8 cellular contexts compared by ENCODE assay signal in genomic region chr5:116947691-116948528, GRCh38.
DNase-seq lines count a peak whose midpoint lies in the region; ATAC-seq and TF ChIP-seq lines count a peak whose summit lies in the region.

No MANE protein-coding gene starts in this region.

- H3K4me3 ChIP-seq in choroid plexus epithelial cell (ENCODE audit: low read depth, low read length), result no peak overlapping the region

- peak; percentile 100 for ATAC-seq in GM18867 (IDR thresholded peaks at IDR 0.05; ENCODE audit: unreplicated experiment)
- peak; percentile 99 for ATAC-seq in HG03025 (IDR thresholded peaks at IDR 0.05; ENCODE audit: low FRiP score, unreplicated experiment)
- peak; percentile 87 for ATAC-seq in stimulated activated memory B cell treated with anti-CD40 and anti-IgM and Interleukin-4, amounts not matched to agents 10 μg/mL and 1 μg/mL and 100 μg/mL, for 72 hours

- H3K36me3 Mint-ChIP-seq in stimulated activated memory B cell treated with anti-CD40 and anti-IgM and Interleukin-4, amounts not matched to agents 10 μg/mL and 1 μg/mL and 100 μg/mL, for 72 hours, result no peaks in the 10 kb centered on the region

- H3K27ac Mint-ChIP-seq in stimulated activated memory B cell treated with anti-CD40 and anti-IgM and Interleukin-4, amounts not matched to agents 10 μg/mL and 1 μg/mL and 100 μg/mL, for 72 hours, result no peak overlapping the region

- no peak overlapping the region for H3K4me3 Mint-ChIP-seq in stimulated activated memory B cell treated with anti-CD40 and anti-IgM and Interleukin-4, amounts not matched to agents 10 μg/mL and 1 μg/mL and 100 μg/mL, for 72 hours

- H3K27me3 Mint-ChIP-seq in stimulated activated memory B cell treated with anti-CD40 and anti-IgM and Interleukin-4, amounts not matched to agents 10 μg/mL and 1 μg/mL and 100 μg/mL, for 72 hours, result no peaks in the 10 kb centered on the region

- no peaks in the 10 kb centered on the region for H3K9me3 Mint-ChIP-seq in stimulated activated memory B cell treated with anti-CD40 and anti-IgM and Interleukin-4, amounts not matched to agents 10 μg/mL and 1 μg/mL and 100 μg/mL, for 72 hours

- DNase-seq in AG20443 (ENCODE audit: low spot score), result peak; percentile 6
- peak; percentile 9 for DNase-seq in NCI-H2081 treated with DMSO at 0.1 percent for 48 hours (lab: John Stamatoyannopoulos, UW)
- DNase-seq in activated CD4-positive, CD25-positive, alpha-beta regulatory T cell treated with anti-CD3 and anti-CD28 coated beads, Interleukin-2, amount 50 U/mL, for 16 hours (ENCODE audit: low read depth, low spot score), result peak; percentile 18
- DNase-seq in choroid plexus epithelial cell (ENCODE audit: low read depth), result peak; percentile 53
- DNase-seq in medulla oblongata (ENCODE audit: extremely low spot score), result peak; percentile 55

- H3K4me1 Mint-ChIP-seq in stimulated activated memory B cell treated with anti-CD40 and anti-IgM and Interleukin-4, amounts not matched to agents 10 μg/mL and 1 μg/mL and 100 μg/mL, for 72 hours, result no peaks in the 10 kb centered on the region

- TF ChIP-seq CTCF in choroid plexus epithelial cell (conservative IDR thresholded peaks at IDR 0.05; ENCODE audit: low read depth, low read length), result peak; percentile 77
